27 cellular contexts compared by ENCODE assay signal in genomic region chr19:45814166-45814780, GRCh38. TPM values are rescaled to one million over a fixed set of nuclear protein-coding genes. Genes with fewer than 3 reads are reported as not detected.
DNase-seq lines count a peak whose midpoint lies in the region; FAIRE-seq and TF ChIP-seq lines count a peak whose summit lies in the region.
"Had no signal": no experiment of that assay in that cellular context is flagged by ENCODE, and none has a peak within 500 bp of the region (broad histone marks: within the 10 kb centered on the region; RNA-seq: fewer than 3 reads in every experiment).

No MANE protein-coding gene starts in this region.

- H3K36me3 ChIP-seq in ES-I3 (ENCODE audit: insufficient read depth, low read length): no peaks in the 10 kb centered on the region
- H3K36me3 ChIP-seq: ovary, right lobe of liver had no signal

- peaks cover 3% of the 10 kb centered on the region for H3K27me3 Mint-ChIP-seq in glutamatergic neuron (ENCODE audit: unreplicated experiment)
- H3K27me3 Mint-ChIP-seq in neural crest cell (ENCODE audit: low read depth): peaks cover 3% of the 10 kb centered on the region
- H3K27me3 Mint-ChIP-seq: brain had no signal

- H3K4me1 Mint-ChIP-seq in glutamatergic neuron (ENCODE audit: low read depth, unreplicated experiment) (peaks cover 2% of the 10 kb centered on the region), neural crest cell (peaks cover 12% of the 10 kb centered on the region)

- H3K27ac ChIP-seq in RWPE1: peak overlapping the region; percentile 75
- H3K27ac ChIP-seq: coronary artery, ovary, right lobe of liver, SJSA1, tibial artery had no signal

- no peak for FAIRE-seq in RCC 7860 (lab: Jason Lieb, UNC)
- FAIRE-seq: frontal cortex, GM18507 had no signal

- no peaks in the 10 kb centered on the region for H3K36me3 Mint-ChIP-seq in glutamatergic neuron (ENCODE audit: unreplicated experiment)
- no peaks in the 10 kb centered on the region for H3K36me3 Mint-ChIP-seq in neural crest cell (ENCODE audit: low read depth)
- H3K36me3 Mint-ChIP-seq: activated naive CD8-positive, alpha-beta T cell treated with anti-CD3 and anti-CD28 coated beads, Interleukin-2, amount 10 ng/mL, durations not matched to agents 7 days and 5 days; brain; IgD-negative memory B cell; stimulated activated memory B cell treated with anti-CD40 and anti-IgM and Interleukin-4, amounts not matched to agents 10 μg/mL and 1 μg/mL and 100 μg/mL, for 72 hours had no signal

- DNase-seq in RWPE1 (ENCODE audit: low spot score): peak; percentile 39
- no peak for DNase-seq in glutamatergic neuron
- DNase-seq in neural crest cell (ENCODE audit: low read depth, low spot score): no peak
- DNase-seq in G401 (ENCODE audit: low spot score): no peak
- no peak for DNase-seq in dermis blood vessel endothelial cell
- no peak for DNase-seq in RCC 7860 (ENCODE audit: low spot score)
- DNase-seq in NCI-H1436 treated with DMSO at 0.1 percent for 48 hours (lab: John Stamatoyannopoulos, UW): no peak
- DNase-seq: activated CD4-positive, CD25-positive, alpha-beta regulatory T cell; activated CD8-positive, alpha-beta T cell treated with anti-CD3 and anti-CD28 coated beads for 36 hours; activated naive CD8-positive, alpha-beta T cell treated with anti-CD3 and anti-CD28 coated beads, Interleukin-2, amount 10 ng/mL, durations not matched to agents 7 days and 5 days; activated T-cell treated with anti-CD3 and anti-CD28 coated beads, Interleukin-2, amount 50 U/mL, for 72 hours; left ventricle myocardium superior; NCI-H187; NCI-H2227 treated with DMSO at 0.1 percent for 48 hours; NCI-H82; ovary; PC-3; right lobe of liver; tibial artery had no signal

- CTCF ChIA-PET in RWPE1 (lab: Yijun Ruan, JAX): no interaction called here

- peaks cover 11% of the 10 kb centered on the region; the same call in 1 of the 2 replicates for H3K4me1 ChIP-seq in ES-I3 (ENCODE audit: insufficient read depth, low read length)
- H3K4me1 ChIP-seq: right lobe of liver had no signal

- TF ChIP-seq CTCF in RWPE1 (conservative IDR thresholded peaks at IDR 0.05; ENCODE audit: low read depth): no peak
- TF ChIP-seq CTCF in glutamatergic neuron (IDR thresholded peaks at IDR 0.05; ENCODE audit: partially characterized antibody, unreplicated experiment): no peak
- no peak for TF ChIP-seq CTCF in neural crest cell (conservative IDR thresholded peaks at IDR 0.05)

- POLR2A ChIA-PET in RWPE1 (lab: Yijun Ruan, JAX; ENCODE audit: low non-redundant PET): interaction anchor here (0.6 kb wide), 1 partner anchor 31 kb away, joined by 3 read pairs; no protein-coding TSS in a partner anchor

- H3K4me3 Mint-ChIP-seq in glutamatergic neuron (ENCODE audit: unreplicated experiment): peak overlapping the region; percentile 55
- peak overlapping the region; percentile 75 for H3K4me3 Mint-ChIP-seq in neural crest cell
- H3K4me3 Mint-ChIP-seq: activated CD8-positive, alpha-beta T cell treated with anti-CD3 and anti-CD28 coated beads for 36 hours; activated naive CD8-positive, alpha-beta T cell treated with anti-CD3 and anti-CD28 coated beads, Interleukin-2, amount 10 ng/mL, durations not matched to agents 7 days and 5 days; activated T-cell treated with anti-CD3 and anti-CD28 coated beads, Interleukin-2, amount 50 U/mL, for 72 hours; stimulated activated memory B cell treated with anti-CD40 and anti-IgM and Interleukin-4, amounts not matched to agents 10 μg/mL and 1 μg/mL and 100 μg/mL, for 72 hours had no signal

- peak overlapping the region; percentile 74 for H3K9ac ChIP-seq in ES-I3 (ENCODE audit: low read depth, low read length)

- H3K9me3 ChIP-seq in ES-I3 (ENCODE audit: control insufficient read depth, insufficient read depth, low read length): no peaks in the 10 kb centered on the region
- H3K9me3 ChIP-seq: ovary, right lobe of liver, SJSA1, tibial artery had no signal

- H3K27ac Mint-ChIP-seq in glutamatergic neuron (ENCODE audit: unreplicated experiment) (no peak overlapping the region), neural crest cell (ENCODE audit: unreplicated experiment) (no peak overlapping the region)
- H3K27ac Mint-ChIP-seq: activated CD8-positive, alpha-beta T cell treated with anti-CD3 and anti-CD28 coated beads for 36 hours; activated naive CD8-positive, alpha-beta T cell treated with anti-CD3 and anti-CD28 coated beads, Interleukin-2, amount 10 ng/mL, durations not matched to agents 7 days and 5 days; stimulated activated memory B cell treated with anti-CD40 and anti-IgM and Interleukin-4, amounts not matched to agents 10 μg/mL and 1 μg/mL and 100 μg/mL, for 72 hours had no signal

- H3K9me3 Mint-ChIP-seq in glutamatergic neuron (ENCODE audit: unreplicated experiment) (peaks cover 8% of the 10 kb centered on the region), neural crest cell (no peaks in the 10 kb centered on the region)
- H3K9me3 Mint-ChIP-seq: activated CD8-positive, alpha-beta T cell treated with anti-CD3 and anti-CD28 coated beads for 36 hours; activated naive CD8-positive, alpha-beta T cell treated with anti-CD3 and anti-CD28 coated beads, Interleukin-2, amount 10 ng/mL, durations not matched to agents 7 days and 5 days; activated T-cell treated with anti-CD3 and anti-CD28 coated beads, Interleukin-2, amount 50 U/mL, for 72 hours; brain; IgD-negative memory B cell; stimulated activated memory B cell treated with anti-CD40 and anti-IgM and Interleukin-4, amounts not matched to agents 10 μg/mL and 1 μg/mL and 100 μg/mL, for 72 hours had no signal

- in situ Hi-C loops in G401 (cut with HindIII; ENCODE audit: low sequenced_read_pairs): no loop called here

RNA-seq across cellular contexts. Expression of gene RSPH6A, which starts 0.8 kb away (rescaled TPM):
- total RNA-seq in glutamatergic neuron (ENCODE audit: unreplicated experiment) (0.61 TPM), neural crest cell (0.32 and 0.44 TPM in 2 replicates), dermis blood vessel endothelial cell (under 0.01 and 0.05 TPM in 2 replicates)
- total RNA-seq in G401 (2014; rRNA removed; shearing (Covaris generic)): 0.12 TPM in 1 of 2 replicates, not detected in the other
- total RNA-seq: frontal cortex, left ventricle myocardium superior, PC-3, right lobe of liver, SJSA1 had no signal

RNA-seq across cellular contexts. Expression of gene DMWD, which starts 21.6 kb away (rescaled TPM):
- total RNA-seq in glutamatergic neuron (ENCODE audit: unreplicated experiment) (123 TPM), neural crest cell (107 and 110 TPM in 2 replicates), dermis blood vessel endothelial cell (28.8 and 31.7 TPM in 2 replicates)
- total RNA-seq in G401 (2014; rRNA removed; shearing (Covaris generic)): 20.5 and 28.6 TPM in 2 replicates

RNA-seq across cellular contexts. Expression of gene DMPK, which starts 32.0 kb away (rescaled TPM):
- 107 TPM for total RNA-seq in glutamatergic neuron (ENCODE audit: unreplicated experiment)
- 114 and 118 TPM in 2 replicates for total RNA-seq in neural crest cell
- total RNA-seq in G401 (2014; rRNA removed; shearing (Covaris generic)): 22.4 and 37.5 TPM in 2 replicates
- 10.9 and 12.4 TPM in 2 replicates for total RNA-seq in dermis blood vessel endothelial cell

RNA-seq across cellular contexts. Expression of gene SIX5, which starts 45.2 kb away (rescaled TPM):
- 2.0 TPM for total RNA-seq in glutamatergic neuron (ENCODE audit: unreplicated experiment)
- 36.8 and 38.6 TPM in 2 replicates for total RNA-seq in neural crest cell
- total RNA-seq in G401 (2014; rRNA removed; shearing (Covaris generic)): 22.1 and 27.9 TPM in 2 replicates
- total RNA-seq in dermis blood vessel endothelial cell: 9.8 and 11.7 TPM in 2 replicates

RNA-seq across cellular contexts. Expression of gene SYMPK, which starts 48.7 kb away (rescaled TPM):
- total RNA-seq in glutamatergic neuron (ENCODE audit: unreplicated experiment) (78.1 TPM), neural crest cell (105 and 115 TPM in 2 replicates), dermis blood vessel endothelial cell (32.7 and 55.1 TPM in 2 replicates)
- total RNA-seq in G401 (2014; rRNA removed; shearing (Covaris generic)): 131 and 136 TPM in 2 replicates
